ENCODE assay signal across 32 cellular contexts in genomic region chr5:67746103-67746502, GRCh38.
"Had no signal": no experiment of that assay in that cellular context is flagged by ENCODE, and none has a peak within 500 bp of the region (broad histone marks: within the 10 kb centered on the region; RNA-seq: fewer than 3 reads in every experiment).

No MANE protein-coding gene starts in this region.

- H3K36me3 Mint-ChIP-seq: activated CD4-positive, alpha-beta memory T cell treated with anti-CD3 and anti-CD28 coated beads for 36 hours; activated CD8-positive, alpha-beta memory T cell treated with anti-CD3 and anti-CD28 coated beads, Interleukin-2, amount 10 ng/mL, durations not matched to agents 7 days and 5 days; activated naive CD4-positive, alpha-beta T cell treated with anti-CD3 and anti-CD28 coated beads, Interleukin-2, amount 10 ng/mL, durations not matched to agents 7 days and 5 days; activated naive CD8-positive, alpha-beta T cell treated with anti-CD3 and anti-CD28 coated beads, Interleukin-2, amount 10 ng/mL, durations not matched to agents 7 days and 5 days had no signal

- H3K27me3 ChIP-seq: ascending aorta, breast epithelium, cardiac muscle cell, colonic mucosa, dorsolateral prefrontal cortex, esophagus muscularis mucosa, foreskin keratinocyte, gastrocnemius medialis, heart left ventricle had no signal

- DNase-seq: activated CD4-positive, alpha-beta memory T cell treated with anti-CD3 and anti-CD28 coated beads for 36 hours; activated CD4-positive, alpha-beta T cell treated with anti-CD3 and anti-CD28 coated beads for 36 hours; activated CD4-positive, alpha-beta T cell treated with anti-CD3 and anti-CD28 coated beads, Interleukin-2, amount 10 ng/mL, durations not matched to agents 24 days and 14 days; activated CD4-positive, CD25-positive, alpha-beta regulatory T cell; activated CD4-positive, CD25-positive, alpha-beta regulatory T cell treated with anti-CD3 and anti-CD28 coated beads, Interleukin-2, amount 50 U/mL, for 72 hours; activated CD8-positive, alpha-beta memory T cell treated with anti-CD3 and anti-CD28 coated beads, Interleukin-2, amount 10 ng/mL, durations not matched to agents 7 days and 5 days; activated CD8-positive, alpha-beta memory T cell treated with anti-CD3 and anti-CD28 coated beads, Interleukin-2, amount 50 U/mL, for 4 hours; activated CD8-positive, alpha-beta T cell treated with anti-CD3 and anti-CD28 coated beads, Interleukin-2, amount 10 ng/mL, durations not matched to agents 7 days and 5 days; activated gamma-delta T cell; activated naive CD4-positive, alpha-beta T cell; activated naive CD4-positive, alpha-beta T cell treated with anti-CD3 and anti-CD28 coated beads, Interleukin-2, amount 10 ng/mL, durations not matched to agents 7 days and 5 days; activated naive CD8-positive, alpha-beta T cell treated with anti-CD3 and anti-CD28 coated beads, Interleukin-2, amount 10 ng/mL, durations not matched to agents 7 days and 5 days; activated T-cell treated with anti-CD3 and anti-CD28 coated beads, Interleukin-2, amount 50 U/mL, for 1 hour; activated T-cell treated with anti-CD3 and anti-CD28 coated beads, Interleukin-2, amount 50 U/mL, for 48 hours; central memory CD4-positive, alpha-beta T cell; cerebellar nuclear complex; colonic mucosa; dorsolateral prefrontal cortex; effector memory CD4-positive, alpha-beta T cell; erythroblast; foreskin keratinocyte; gastrocnemius medialis; glutamatergic neuron; heart left ventricle; T-helper 2 cell had no signal

- H3K4me3 ChIP-seq: ascending aorta, breast epithelium, cardiac muscle cell, colonic mucosa, dorsolateral prefrontal cortex, esophagus muscularis mucosa, gastrocnemius medialis, heart left ventricle had no signal

- H3K27ac Mint-ChIP-seq: activated CD4-positive, alpha-beta memory T cell treated with anti-CD3 and anti-CD28 coated beads for 36 hours; activated CD4-positive, alpha-beta T cell treated with anti-CD3 and anti-CD28 coated beads for 36 hours; activated CD4-positive, alpha-beta T cell treated with anti-CD3 and anti-CD28 coated beads, Interleukin-2, amount 10 ng/mL, durations not matched to agents 24 days and 14 days; activated CD8-positive, alpha-beta memory T cell treated with anti-CD3 and anti-CD28 coated beads, Interleukin-2, amount 10 ng/mL, durations not matched to agents 7 days and 5 days; activated CD8-positive, alpha-beta T cell treated with anti-CD3 and anti-CD28 coated beads, Interleukin-2, amount 10 ng/mL, durations not matched to agents 7 days and 5 days; activated naive CD4-positive, alpha-beta T cell treated with anti-CD3 and anti-CD28 coated beads, Interleukin-2, amount 10 ng/mL, durations not matched to agents 7 days and 5 days; activated naive CD4-positive, alpha-beta T cell treated with anti-CD3 and anti-CD28 coated beads, Interleukin-2, amount 50 U/mL, for 72 hours; activated naive CD8-positive, alpha-beta T cell treated with anti-CD3 and anti-CD28 coated beads, Interleukin-2, amount 10 ng/mL, durations not matched to agents 7 days and 5 days; brain; dendritic cell treated with granulocyte-macrophage colony-stimulating factor and Interleukin-4, amounts not matched to agents 40 ng/mL and 50 ng/mL, for 4 days had no signal

- H3K27ac ChIP-seq: ascending aorta, breast epithelium, cardiac muscle cell, colonic mucosa, dorsolateral prefrontal cortex, esophagus muscularis mucosa, foreskin keratinocyte, gastrocnemius medialis, heart left ventricle had no signal

- H3K4me1 ChIP-seq: ascending aorta, breast epithelium, colonic mucosa, esophagus muscularis mucosa, foreskin keratinocyte, gastrocnemius medialis, heart left ventricle had no signal

- H3K27me3 Mint-ChIP-seq: activated CD4-positive, alpha-beta T cell treated with anti-CD3 and anti-CD28 coated beads, Interleukin-2, amount 10 ng/mL, durations not matched to agents 24 days and 14 days; activated CD8-positive, alpha-beta memory T cell treated with anti-CD3 and anti-CD28 coated beads, Interleukin-2, amount 10 ng/mL, durations not matched to agents 7 days and 5 days; activated naive CD4-positive, alpha-beta T cell treated with anti-CD3 and anti-CD28 coated beads, Interleukin-2, amount 10 ng/mL, durations not matched to agents 7 days and 5 days; activated naive CD8-positive, alpha-beta T cell treated with anti-CD3 and anti-CD28 coated beads, Interleukin-2, amount 10 ng/mL, durations not matched to agents 7 days and 5 days; dendritic cell treated with granulocyte-macrophage colony-stimulating factor and Interleukin-4, amounts not matched to agents 40 ng/mL and 50 ng/mL, for 4 days had no signal

- H3K9me3 Mint-ChIP-seq: activated CD4-positive, alpha-beta T cell treated with anti-CD3 and anti-CD28 coated beads, Interleukin-2, amount 10 ng/mL, durations not matched to agents 24 days and 14 days had no signal

- H3K4me3 Mint-ChIP-seq: activated CD4-positive, alpha-beta memory T cell treated with anti-CD3 and anti-CD28 coated beads for 36 hours; activated CD4-positive, alpha-beta T cell treated with anti-CD3 and anti-CD28 coated beads for 36 hours; activated CD4-positive, alpha-beta T cell treated with anti-CD3 and anti-CD28 coated beads, Interleukin-2, amount 10 ng/mL, durations not matched to agents 24 days and 14 days; activated CD8-positive, alpha-beta memory T cell treated with anti-CD3 and anti-CD28 coated beads, Interleukin-2, amount 10 ng/mL, durations not matched to agents 7 days and 5 days; activated CD8-positive, alpha-beta T cell treated with anti-CD3 and anti-CD28 coated beads, Interleukin-2, amount 10 ng/mL, durations not matched to agents 7 days and 5 days; activated naive CD4-positive, alpha-beta T cell treated with anti-CD3 and anti-CD28 coated beads, Interleukin-2, amount 10 ng/mL, durations not matched to agents 7 days and 5 days; activated naive CD8-positive, alpha-beta T cell treated with anti-CD3 and anti-CD28 coated beads, Interleukin-2, amount 10 ng/mL, durations not matched to agents 7 days and 5 days; brain; dendritic cell treated with granulocyte-macrophage colony-stimulating factor and Interleukin-4, amounts not matched to agents 40 ng/mL and 50 ng/mL, for 4 days had no signal

- H3K9me3 ChIP-seq: breast epithelium, colonic mucosa had no signal

- ATAC-seq: activated CD4-positive, alpha-beta T cell treated with anti-CD3 and anti-CD28 coated beads for 36 hours; activated CD8-positive, alpha-beta memory T cell treated with anti-CD3 and anti-CD28 coated beads, Interleukin-2, amount 10 ng/mL, durations not matched to agents 7 days and 5 days; activated CD8-positive, alpha-beta T cell treated with anti-CD3 and anti-CD28 coated beads, Interleukin-2, amount 10 ng/mL, durations not matched to agents 7 days and 5 days; activated naive CD4-positive, alpha-beta T cell treated with anti-CD3 and anti-CD28 coated beads, Interleukin-2, amount 50 U/mL, for 72 hours; foreskin keratinocyte; gastrocnemius medialis; heart left ventricle had no signal

- H3K36me3 ChIP-seq: ascending aorta, breast epithelium, cardiac muscle cell, colonic mucosa, esophagus muscularis mucosa, gastrocnemius medialis, heart left ventricle had no signal

- H3K4me1 Mint-ChIP-seq: activated CD4-positive, alpha-beta T cell treated with anti-CD3 and anti-CD28 coated beads for 36 hours; activated CD4-positive, alpha-beta T cell treated with anti-CD3 and anti-CD28 coated beads, Interleukin-2, amount 10 ng/mL, durations not matched to agents 24 days and 14 days; activated CD8-positive, alpha-beta memory T cell treated with anti-CD3 and anti-CD28 coated beads, Interleukin-2, amount 10 ng/mL, durations not matched to agents 7 days and 5 days; activated naive CD4-positive, alpha-beta T cell treated with anti-CD3 and anti-CD28 coated beads, Interleukin-2, amount 10 ng/mL, durations not matched to agents 7 days and 5 days; activated naive CD8-positive, alpha-beta T cell treated with anti-CD3 and anti-CD28 coated beads, Interleukin-2, amount 10 ng/mL, durations not matched to agents 7 days and 5 days; brain had no signal
